Comparison of ENCODE assay signal across 22 cellular contexts in the genomic region with DNA sequence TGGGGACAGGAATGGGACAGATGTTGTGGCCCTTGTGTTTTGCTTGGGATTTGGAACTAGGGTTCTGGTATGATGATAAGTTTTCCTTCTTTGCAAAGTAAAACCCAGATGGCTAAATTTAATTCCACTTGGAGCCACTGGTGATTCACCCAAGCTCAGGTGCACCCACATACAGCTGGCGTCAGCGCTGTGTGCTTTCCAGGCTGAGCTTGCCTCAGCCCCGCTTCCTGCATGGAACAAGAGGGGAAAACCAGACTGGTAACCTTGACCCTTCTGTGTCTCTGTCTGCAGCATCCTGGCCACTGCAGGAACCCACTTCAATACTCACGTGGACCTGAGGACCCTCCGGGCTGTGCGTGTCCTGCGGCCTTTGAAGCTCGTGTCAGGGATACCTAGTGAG.
"Had no signal": no experiment of that assay in that cellular context is flagged by ENCODE, and none has a peak within 500 bp of the region (broad histone marks: within the 10 kb centered on the region; RNA-seq: fewer than 3 reads in every experiment).

No MANE protein-coding gene starts in this region.

- H3K4me1 Mint-ChIP-seq: memory B cell; naive B cell; neural crest cell; stimulated activated naive B cell treated with anti-CD40 and anti-IgM and Interleukin-4, amounts not matched to agents 10 μg/mL and 1 μg/mL and 100 μg/mL, for 72 hours had no signal

- ATAC-seq: foreskin keratinocyte; gastroesophageal sphincter; heart right ventricle; left lobe of liver; mucosa of descending colon; natural killer cell treated with Interleukin-12 subunit alpha and Interleukin-12 subunit beta and Interleukin-15 and Interleukin-18, amount 100 ng/mL, for 72 hours; stimulated activated naive B cell treated with anti-CD40 and anti-IgM and Interleukin-4, amounts not matched to agents 10 μg/mL and 1 μg/mL and 100 μg/mL, for 72 hours had no signal

- H3K27me3 Mint-ChIP-seq: memory B cell had no signal

- H3K4me3 Mint-ChIP-seq: memory B cell; naive B cell; natural killer cell treated with Interleukin-12 subunit alpha and Interleukin-12 subunit beta and Interleukin-15 and Interleukin-18, amount 100 ng/mL, for 72 hours; neural crest cell; stimulated activated naive B cell treated with anti-CD40 and anti-IgM and Interleukin-4, amounts not matched to agents 10 μg/mL and 1 μg/mL and 100 μg/mL, for 72 hours; stimulated activated naive CD8-positive, alpha-beta T cell treated with anti-CD3 and anti-CD28 coated beads, Interleukin-15, Interleukin-2, amounts not matched to agents 100 ng/mL and 50 ng/mL, for 24 hours had no signal

- H3K36me3 ChIP-seq: esophagus muscularis mucosa, gastroesophageal sphincter, heart right ventricle, right lobe of liver, thyroid gland, vagina had no signal

- H3K9me3 ChIP-seq: esophagus muscularis mucosa, gastroesophageal sphincter, heart right ventricle, mucosa of descending colon, right lobe of liver, thyroid gland, vagina had no signal

- H3K9me3 Mint-ChIP-seq: memory B cell; natural killer cell treated with Interleukin-12 subunit alpha and Interleukin-12 subunit beta and Interleukin-15 and Interleukin-18, amount 100 ng/mL, for 72 hours; neural crest cell; stimulated activated naive CD8-positive, alpha-beta T cell treated with anti-CD3 and anti-CD28 coated beads, Interleukin-15, Interleukin-2, amounts not matched to agents 100 ng/mL and 50 ng/mL, for 24 hours had no signal

- H3K36me3 Mint-ChIP-seq: memory B cell; naive B cell; natural killer cell treated with Interleukin-12 subunit alpha and Interleukin-12 subunit beta and Interleukin-15 and Interleukin-18, amount 100 ng/mL, for 72 hours; stimulated activated naive B cell treated with anti-CD40 and anti-IgM and Interleukin-4, amounts not matched to agents 10 μg/mL and 1 μg/mL and 100 μg/mL, for 72 hours had no signal

- H3K27ac ChIP-seq: esophagus muscularis mucosa, foreskin keratinocyte, gastroesophageal sphincter, heart right ventricle, right lobe of liver, thyroid gland, vagina had no signal

- H3K4me1 ChIP-seq: foreskin keratinocyte, heart right ventricle, right lobe of liver, thyroid gland, vagina had no signal

- H3K4me3 ChIP-seq: esophagus muscularis mucosa, gastroesophageal sphincter, heart right ventricle, lung, mucosa of descending colon, right lobe of liver, thyroid gland, vagina had no signal

- H3K27ac Mint-ChIP-seq: memory B cell; natural killer cell treated with Interleukin-12 subunit alpha and Interleukin-12 subunit beta and Interleukin-15 and Interleukin-18, amount 100 ng/mL, for 72 hours; stimulated activated naive B cell treated with anti-CD40 and anti-IgM and Interleukin-4, amounts not matched to agents 10 μg/mL and 1 μg/mL and 100 μg/mL, for 72 hours; stimulated activated naive CD8-positive, alpha-beta T cell treated with anti-CD3 and anti-CD28 coated beads, Interleukin-15, Interleukin-2, amounts not matched to agents 100 ng/mL and 50 ng/mL, for 24 hours had no signal

- DNase-seq: effector CD8-positive, alpha-beta T cell; foreskin keratinocyte; heart right ventricle; kidney; mucosa of descending colon; naive B cell; right lobe of liver; small intestine; stimulated activated CD4-positive, alpha-beta T cell treated with anti-CD3 and anti-CD28 coated beads, Interleukin-15, amount 100 ng/mL, for 24 hours; stimulated activated CD4-positive, alpha-beta T cell treated with anti-CD3 and anti-CD28 coated beads, Interleukin-2, amount 100 ng/mL, for 48 hours; stimulated activated naive B cell treated with anti-CD40 and anti-IgM and Interleukin-4, amounts not matched to agents 10 μg/mL and 1 μg/mL and 100 μg/mL, for 72 hours; thyroid gland; trophoblast cell had no signal

- H3K27me3 ChIP-seq: esophagus muscularis mucosa, gastroesophageal sphincter, right lobe of liver, thyroid gland, vagina had no signal
